ENCODE assay signal across 1 cellular context in genomic region chr9:94057918-94058317, GRCh38.
TF ChIP-seq lines count a peak whose summit lies in the region.

No MANE protein-coding gene starts in this region.

TF ChIP-seq in HepG2, 621 proteins besides CTCF, POLR2A, EP300 and RAD21 (continued from another document):
- TF ChIP-seq TFAP4 (IDR thresholded peaks at IDR 0.05; ENCODE audit: borderline replicate concordance, low read depth) (peak; percentile 84), PATZ1 (CRISPR knock-in tag; IDR thresholded peaks at IDR 0.05) (peak; percentile 83), HNF4A (CRISPR knock-in tag; IDR thresholded peaks at IDR 0.05) (peak; percentile 62)
